ENCODE assay signal across 26 cellular contexts in the genomic region with DNA sequence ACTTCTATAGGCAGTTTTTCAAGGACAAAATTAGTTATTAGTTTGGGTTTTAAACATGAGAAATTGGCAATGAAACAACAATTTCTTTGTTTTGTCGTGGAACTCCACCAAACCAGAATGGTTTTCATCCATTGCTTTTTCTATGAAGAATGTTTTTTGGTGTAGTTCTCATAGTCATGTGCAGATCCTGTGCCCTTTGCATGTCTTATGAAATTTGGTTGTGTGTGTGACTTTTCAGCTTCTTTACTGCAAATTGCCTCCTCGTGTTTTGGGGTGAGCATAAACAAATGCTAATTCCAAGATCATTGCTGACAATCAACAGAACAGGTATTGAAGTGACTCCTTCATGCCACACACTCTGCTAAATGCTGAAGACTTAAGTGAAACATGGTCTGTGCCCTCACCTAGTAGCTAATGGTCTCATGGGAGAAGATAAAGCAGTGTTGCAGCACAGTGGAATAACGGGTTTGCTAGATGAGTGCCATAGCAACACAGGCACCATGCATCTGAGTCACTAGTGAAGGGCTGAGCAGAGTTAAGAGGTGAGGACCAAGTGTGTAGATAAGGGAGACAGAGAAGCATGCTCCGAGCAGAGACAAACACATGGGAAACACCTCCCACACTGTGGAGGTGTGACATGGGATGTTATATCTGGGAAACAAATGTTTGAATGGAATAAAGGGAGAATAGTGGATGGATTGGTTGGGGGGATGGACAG.
DNase-seq lines count a peak whose midpoint lies in the region; ATAC-seq and TF ChIP-seq lines count a peak whose summit lies in the region.
"Had no signal": no experiment of that assay in that cellular context is flagged by ENCODE, and none has a peak within 500 bp of the region (broad histone marks: within the 10 kb centered on the region; RNA-seq: fewer than 3 reads in every experiment).

No MANE protein-coding gene starts in this region.

- TF ChIP-seq EP300 in sigmoid colon (IDR thresholded peaks at IDR 0.05) (no peak), suprapubic skin (IDR thresholded peaks at IDR 0.05) (no peak)

- H3K27me3 ChIP-seq in GM23248 (replicated peaks; ENCODE audit: insufficient read depth) (no peaks in the 10 kb centered on the region), sigmoid colon (no peaks in the 10 kb centered on the region), suprapubic skin (no peaks in the 10 kb centered on the region), uterus (no peaks in the 10 kb centered on the region)
- H3K27me3 ChIP-seq: spleen had no signal

- TF ChIP-seq POLR2A in sigmoid colon (IDR thresholded peaks at IDR 0.05) (no peak), suprapubic skin (IDR thresholded peaks at IDR 0.05) (no peak), uterus (IDR thresholded peaks at IDR 0.05) (no peak)

- H4K20me1 ChIP-seq in GM23248 (ENCODE audit: insufficient read depth), result no peaks in the 10 kb centered on the region

- no peaks in the 10 kb centered on the region for H3K79me2 ChIP-seq in GM23248 (ENCODE audit: insufficient read depth)

- no peak overlapping the region for H3K4me3 Mint-ChIP-seq in WTC11
- H3K4me3 Mint-ChIP-seq: activated naive CD4-positive, alpha-beta T cell treated with anti-CD3 and anti-CD28 coated beads for 36 hours; activated T-cell treated with anti-CD3 and anti-CD28 coated beads, Interleukin-2, amount 50 U/mL, for 4 hours; CD8-positive, alpha-beta memory T cell; naive thymus-derived CD4-positive, alpha-beta T cell had no signal

- no peaks in the 10 kb centered on the region for H3K27me3 Mint-ChIP-seq in WTC11 (ENCODE audit: low read depth)
- H3K27me3 Mint-ChIP-seq: naive thymus-derived CD4-positive, alpha-beta T cell had no signal

- H3K36me3 ChIP-seq in GM23248 (ENCODE audit: low read depth) (no peaks in the 10 kb centered on the region), sigmoid colon (no peaks in the 10 kb centered on the region), suprapubic skin (no peaks in the 10 kb centered on the region), uterus (no peaks in the 10 kb centered on the region)
- H3K36me3 ChIP-seq: spleen had no signal

- peaks cover 5% of the 10 kb centered on the region for H3K4me1 Mint-ChIP-seq in WTC11
- H3K4me1 Mint-ChIP-seq: CD8-positive, alpha-beta memory T cell had no signal

- H3K4me2 ChIP-seq in GM23248 (ENCODE audit: unreplicated experiment), result no peak overlapping the region

- POLR2A ChIA-PET in WTC11 (lab: Charles Lee), result no interaction called here

- no peak overlapping the region for H3K4me3 ChIP-seq in GM23248
- no peak overlapping the region for H3K4me3 ChIP-seq in sigmoid colon
- H3K4me3 ChIP-seq in suprapubic skin, result no peak overlapping the region
- H3K4me3 ChIP-seq in uterus, result no peak overlapping the region
- H3K4me3 ChIP-seq: spleen had no signal

- in situ Hi-C loops in GM23248 (cut with MboI), result loop anchor here (25.0 kb wide), 1 partner anchor 695 kb away; no protein-coding TSS in a partner anchor

- no peaks in the 10 kb centered on the region for H3K9me2 ChIP-seq in GM23248 (ENCODE audit: insufficient read depth)

- H3K9me3 ChIP-seq in GM23248 (ENCODE audit: low read depth) (no peaks in the 10 kb centered on the region), sigmoid colon (no peaks in the 10 kb centered on the region), suprapubic skin (no peaks in the 10 kb centered on the region), uterus (no peaks in the 10 kb centered on the region)
- H3K9me3 ChIP-seq: spleen had no signal

- H3K4me1 ChIP-seq in GM23248 (ENCODE audit: insufficient read depth) (no peaks in the 10 kb centered on the region), sigmoid colon (no peaks in the 10 kb centered on the region), suprapubic skin (peaks cover 7% of the 10 kb centered on the region), uterus (no peaks in the 10 kb centered on the region)
- H3K4me1 ChIP-seq: spleen had no signal

- no peak for ATAC-seq in WTC11
- ATAC-seq: activated T-cell treated with anti-CD3 and anti-CD28 coated beads, Interleukin-2, amount 50 U/mL, for 4 hours; naive thymus-derived CD4-positive, alpha-beta T cell had no signal

- no peaks in the 10 kb centered on the region for H3K36me3 Mint-ChIP-seq in WTC11

- H3K9me3 Mint-ChIP-seq in WTC11, result no peaks in the 10 kb centered on the region
- H3K9me3 Mint-ChIP-seq: activated naive CD4-positive, alpha-beta T cell treated with anti-CD3 and anti-CD28 coated beads for 36 hours; activated T-cell treated with anti-CD3 and anti-CD28 coated beads, Interleukin-2, amount 50 U/mL, for 4 hours; CD8-positive, alpha-beta memory T cell; naive thymus-derived CD4-positive, alpha-beta T cell had no signal

- intact Hi-C loops in sigmoid colon (cut with DNase I), result no loop called here
- intact Hi-C loops in uterus (cut with DNase I; ENCODE audit: low total_unique reads), result no loop called here

- CTCF ChIA-PET in WTC11 (lab: Charles Lee), result no interaction called here

- 46 to 51% methylated on average over 4 of the region's 4 CpGs for WGBS in GM23248 (ENCODE audit: low coverage in 1 of 2, low lambda C conversion rate in 2 of 2, missing lambda C conversion rate in 2 of 2), 2 experiments
- 82 to 84% methylated on average over 4 of the region's 4 CpGs for WGBS in sigmoid colon, 2 donors
- WGBS in suprapubic skin, result 64% methylated on average over 4 of the region's 4 CpGs

- no peak overlapping the region for H3K27ac ChIP-seq in GM23248
- no peak overlapping the region for H3K27ac ChIP-seq in sigmoid colon
- H3K27ac ChIP-seq in suprapubic skin, result no peak overlapping the region
- no peak overlapping the region for H3K27ac ChIP-seq in uterus
- H3K27ac ChIP-seq: spleen had no signal

- H3F3A ChIP-seq in GM23248 (ENCODE audit: insufficient read depth), result no peaks in the 10 kb centered on the region

- H2AFZ ChIP-seq in GM23248, result no peak overlapping the region

- TF ChIP-seq CTCF in WTC11 (IDR thresholded peaks at IDR 0.05) (no peak), sigmoid colon (IDR thresholded peaks at IDR 0.05) (no peak), suprapubic skin (IDR thresholded peaks at IDR 0.05) (no peak), uterus (IDR thresholded peaks at IDR 0.05) (no peak)

- H3K27ac Mint-ChIP-seq in WTC11, result no peak overlapping the region
- H3K27ac Mint-ChIP-seq: activated naive CD4-positive, alpha-beta T cell treated with anti-CD3 and anti-CD28 coated beads for 36 hours; CD8-positive, alpha-beta memory T cell had no signal

- no peak overlapping the region for H3K9ac ChIP-seq in GM23248

- DNase-seq in Ammon's horn (ENCODE audit: low spot score) (peak; percentile 24), GM23248 (peak; percentile 33), amniotic epithelial cell (ENCODE audit: low read depth) (peak; percentile 76), foreskin melanocyte (peak; percentile 94), WTC11 (ENCODE audit: low spot score) (no peak), sigmoid colon (no peak), suprapubic skin (ENCODE audit: low spot score in 2 of 2) (no peak), uterus (no peak)
- DNase-seq: activated CD4-positive, alpha-beta T cell treated with anti-CD3 and anti-CD28 coated beads for 4 hours; activated naive CD4-positive, alpha-beta T cell treated with anti-CD3 and anti-CD28 coated beads for 36 hours; activated T-cell treated with anti-CD3 and anti-CD28 coated beads, Interleukin-2, amount 50 U/mL, for 4 hours; amygdala; CD8-positive, alpha-beta memory T cell; central memory CD4-positive, alpha-beta T cell; DND-41; kidney glomerular epithelial cell; MM.1S; naive thymus-derived CD4-positive, alpha-beta T cell; NCI-H1694; NCI-H2227 treated with DMSO at 0.1 percent for 48 hours; NCI-H82; occipital lobe; SHP77 treated with DMSO at 0.1 percent for 48 hours; spleen; stimulated activated CD4-positive, alpha-beta T cell treated with anti-CD3 and anti-CD28 coated beads, Interleukin-4, amount 100 ng/mL, for 1 hour; stimulated activated naive CD4-positive, alpha-beta T cell treated with Interleukin-2 at 50 U/mL for 16 hours had no signal

TF ChIP-seq in WTC11, 78 proteins besides CTCF, POLR2A, EP300 and RAD21:
- TF ChIP-seq, protein P1, sequence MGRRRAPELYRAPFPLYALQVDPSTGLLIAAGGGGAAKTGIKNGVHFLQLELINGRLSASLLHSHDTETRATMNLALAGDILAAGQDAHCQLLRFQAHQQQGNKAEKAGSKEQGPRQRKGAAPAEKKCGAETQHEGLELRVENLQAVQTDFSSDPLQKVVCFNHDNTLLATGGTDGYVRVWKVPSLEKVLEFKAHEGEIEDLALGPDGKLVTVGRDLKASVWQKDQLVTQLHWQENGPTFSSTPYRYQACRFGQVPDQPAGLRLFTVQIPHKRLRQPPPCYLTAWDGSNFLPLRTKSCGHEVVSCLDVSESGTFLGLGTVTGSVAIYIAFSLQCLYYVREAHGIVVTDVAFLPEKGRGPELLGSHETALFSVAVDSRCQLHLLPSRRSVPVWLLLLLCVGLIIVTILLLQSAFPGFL (CRISPR knock-in tag; IDR thresholded peaks at IDR 0.05; ENCODE audit: borderline replicate concordance), result no peak
- TF ChIP-seq, protein P2, sequence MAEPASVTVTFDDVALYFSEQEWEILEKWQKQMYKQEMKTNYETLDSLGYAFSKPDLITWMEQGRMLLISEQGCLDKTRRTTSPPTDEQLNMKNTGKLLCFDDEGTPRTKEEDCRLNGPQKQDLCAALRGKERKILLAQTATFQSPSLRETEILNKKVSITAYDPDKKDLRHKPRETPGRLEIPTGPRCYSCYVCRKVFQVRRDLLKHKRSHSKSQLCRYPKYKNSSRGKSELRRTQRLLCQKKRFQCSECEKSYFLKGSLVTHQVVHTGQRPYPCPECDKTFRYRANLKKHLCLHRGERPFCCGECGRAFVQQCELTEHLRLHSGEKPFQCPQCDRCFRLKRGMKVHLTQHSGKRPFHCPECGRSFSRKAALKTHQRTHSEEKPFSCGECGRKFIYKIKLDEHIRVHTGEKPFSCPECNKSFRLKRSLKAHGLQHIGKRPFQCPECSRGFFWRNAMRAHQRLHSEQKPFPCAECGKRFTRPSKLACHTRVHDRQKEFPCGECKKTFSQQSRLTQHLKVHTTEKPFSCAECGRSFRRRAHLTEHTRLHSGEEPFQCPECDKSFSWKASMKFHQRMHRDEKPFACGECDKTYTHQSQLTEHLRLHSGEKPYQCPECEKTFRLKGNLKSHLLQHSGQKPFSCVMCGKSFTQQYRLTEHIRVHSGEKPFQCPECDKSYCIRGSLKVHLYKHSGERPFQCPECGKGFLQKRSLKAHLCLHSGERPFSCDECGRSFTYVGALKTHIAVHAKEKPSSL (CRISPR knock-in tag; conservative IDR thresholded peaks at IDR 0.05), result no peak

Comparison
In these comparisons a context has a peak if more than half of its experiments do, and no peak if none do; other contexts are left out.
1. DNase-seq: peak in Ammon's horn (single experiment), GM23248 (single experiment), amniotic epithelial cell (single experiment) and foreskin melanocyte (single experiment); none in WTC11 (single experiment), sigmoid colon (single experiment), suprapubic skin (0 of 2) and uterus (0 of 2).